ENCODE assay signal across 20 cellular contexts in the genomic region with DNA sequence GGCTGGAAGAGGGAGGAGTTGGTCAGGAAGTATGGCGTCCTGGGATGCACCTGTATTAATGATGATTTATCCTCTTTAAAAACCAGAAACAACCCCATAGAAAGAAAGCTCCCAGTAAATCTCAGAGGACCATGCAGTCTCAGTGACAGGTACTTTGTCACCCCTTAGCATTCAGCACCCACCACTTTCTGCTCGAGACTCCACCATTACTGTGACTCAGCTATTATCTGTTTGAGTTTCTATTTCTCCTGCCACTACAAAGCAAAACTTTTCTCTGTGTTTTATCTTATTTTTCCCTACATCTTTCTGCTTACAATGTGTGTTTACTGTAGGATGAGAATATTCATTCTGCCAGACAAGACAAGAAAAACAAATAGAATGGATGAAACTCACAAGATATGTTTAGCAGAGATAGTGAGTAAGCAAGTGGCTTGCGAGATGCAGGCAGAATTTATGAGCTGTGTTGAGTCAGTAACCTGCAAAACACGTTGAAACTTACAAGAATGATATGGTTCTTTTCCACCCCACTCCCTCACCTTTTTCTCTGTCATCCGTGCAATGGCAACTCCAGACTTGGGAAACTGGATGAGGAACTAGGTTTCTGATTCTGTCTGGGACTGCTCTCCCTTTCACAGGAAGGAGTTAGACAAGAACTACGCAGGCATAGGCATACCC.
DNase-seq lines count a peak whose midpoint lies in the region; ATAC-seq and TF ChIP-seq lines count a peak whose summit lies in the region.
"Had no signal": no experiment of that assay in that cellular context is flagged by ENCODE, and none has a peak within 500 bp of the region (broad histone marks: within the 10 kb centered on the region; RNA-seq: fewer than 3 reads in every experiment).

No MANE protein-coding gene starts in this region.

- H3K27ac ChIP-seq in KMS-11 (no peak overlapping the region), mesenchymal stem cell (ENCODE audit: low read length, poor library complexity, severe bottlenecking) (no peak overlapping the region), WERI-Rb-1 (no peak overlapping the region)
- H3K27ac ChIP-seq: 22Rv1, stomach, transverse colon had no signal

- H2AK5ac ChIP-seq in mesenchymal stem cell (ENCODE audit: low read length, severe bottlenecking), result no peak overlapping the region

- H3K4me3 ChIP-seq in KMS-11 (IDR thresholded peaks at IDR 0.05; ENCODE audit: insufficient read depth, low read depth, low read length) (no peak overlapping the region), choroid plexus epithelial cell (ENCODE audit: low read depth, low read length) (no peak overlapping the region), mesenchymal stem cell (ENCODE audit: insufficient read depth in 1 of 2, low read depth in 1 of 2, low read length in 2 of 2) (no peak overlapping the region), WERI-Rb-1 (ENCODE audit: low read depth, low read length) (no peak overlapping the region)
- H3K4me3 ChIP-seq: stomach, transverse colon had no signal

- no peaks in the 10 kb centered on the region for H3K36me3 ChIP-seq in KMS-11 (ENCODE audit: insufficient read depth)
- no peaks in the 10 kb centered on the region for H3K36me3 ChIP-seq in mesenchymal stem cell (ENCODE audit: control insufficient read depth in 1 of 2, insufficient read depth in 2 of 2, low read depth in 1 of 2, low read length in 2 of 2)
- H3K36me3 ChIP-seq in WERI-Rb-1, result no peaks in the 10 kb centered on the region
- H3K36me3 ChIP-seq: transverse colon had no signal

- DNase-seq in DMS53 (lab: John Stamatoyannopoulos, UW), result peak; percentile 28
- no peak for DNase-seq in DMS53 treated with DMSO at 0.1 percent for 48 hours (lab: John Stamatoyannopoulos, UW; ENCODE audit: unreplicated experiment)
- DNase-seq in choroid plexus epithelial cell (ENCODE audit: low read depth), result peak; percentile 5
- peak; percentile 17 for DNase-seq in mesenchymal stem cell
- DNase-seq in WERI-Rb-1, result no peak
- no peak for DNase-seq in MV-4-11 (lab: John Stamatoyannopoulos, UW)
- DNase-seq: activated CD4-positive, alpha-beta T cell treated with anti-CD3 and anti-CD28 coated beads for 4 hours; activated naive CD4-positive, alpha-beta T cell; aorta; HFFc6; NCI-H1417 treated with DMSO at 0.1 percent for 48 hours; NCI-H510A treated with DMSO at 0.1 percent for 48 hours; RPMI8226; small intestine; stimulated activated CD4-positive, alpha-beta T cell treated with anti-CD3 and anti-CD28 coated beads, Interleukin-2, amount 100 ng/mL, for 48 hours; stomach; transverse colon had no signal

- no peaks in the 10 kb centered on the region for H3K36me3 Mint-ChIP-seq in stimulated activated memory B cell treated with anti-CD40 and anti-IgM and Interleukin-4, amounts not matched to agents 10 μg/mL and 1 μg/mL and 100 μg/mL, for 72 hours

- H2BK12ac ChIP-seq in mesenchymal stem cell (ENCODE audit: low read length in 2 of 2), result no peak overlapping the region

- H3K27me3 ChIP-seq in KMS-11 (ENCODE audit: insufficient read depth, low read depth) (no peaks in the 10 kb centered on the region), mesenchymal stem cell (ENCODE audit: control insufficient read depth in 1 of 2, insufficient read depth in 1 of 2, low read length in 2 of 2) (no peaks in the 10 kb centered on the region), WERI-Rb-1 (ENCODE audit: insufficient read depth, low read depth, severe bottlenecking) (no peaks in the 10 kb centered on the region)
- H3K27me3 ChIP-seq: stomach, transverse colon had no signal

- no peak overlapping the region for H2BK120ac ChIP-seq in mesenchymal stem cell (ENCODE audit: low read depth, low read length)

- no peaks in the 10 kb centered on the region for H4K20me1 ChIP-seq in KMS-11 (ENCODE audit: insufficient read depth)

- no peaks in the 10 kb centered on the region for H3K79me2 ChIP-seq in KMS-11 (ENCODE audit: insufficient read depth, low read depth)

- H3K4me3 Mint-ChIP-seq in stimulated activated memory B cell treated with anti-CD40 and anti-IgM and Interleukin-4, amounts not matched to agents 10 μg/mL and 1 μg/mL and 100 μg/mL, for 72 hours, result no peak overlapping the region
- H3K4me3 Mint-ChIP-seq: HFFc6 had no signal

- H3K79me1 ChIP-seq in mesenchymal stem cell (replicated peaks; ENCODE audit: low read length, poor library complexity, severe bottlenecking), result no peaks in the 10 kb centered on the region

- 49% methylated on average over 4 of the region's 6 CpGs for WGBS in mesenchymal stem cell

- H3K14ac ChIP-seq in mesenchymal stem cell (ENCODE audit: low read length in 2 of 2), result no peak overlapping the region

- H4K8ac ChIP-seq in mesenchymal stem cell (ENCODE audit: low read length), result no peak overlapping the region

- H3K4ac ChIP-seq in mesenchymal stem cell (ENCODE audit: low read depth in 1 of 2, low read length in 2 of 2), result no peak overlapping the region

- H3K9me3 ChIP-seq in mesenchymal stem cell (ENCODE audit: control insufficient read depth, low read length) (no peaks in the 10 kb centered on the region), WERI-Rb-1 (ENCODE audit: severe bottlenecking) (no peaks in the 10 kb centered on the region)
- H3K9me3 ChIP-seq: stomach, transverse colon had no signal

- no peak overlapping the region for H2BK5ac ChIP-seq in mesenchymal stem cell (ENCODE audit: low read depth, low read length, poor library complexity, severe bottlenecking)

- H3K4me1 ChIP-seq in KMS-11 (ENCODE audit: low read depth, poor library complexity, severe bottlenecking) (no peaks in the 10 kb centered on the region), mesenchymal stem cell (ENCODE audit: control insufficient read depth, insufficient read depth, low read depth, low read length) (peaks cover 5% of the 10 kb centered on the region)
- H3K4me1 ChIP-seq: transverse colon had no signal

- no peak overlapping the region for H2BK15ac ChIP-seq in mesenchymal stem cell (ENCODE audit: low read depth, poor library complexity, severe bottlenecking)

- H3K27ac Mint-ChIP-seq in stimulated activated memory B cell treated with anti-CD40 and anti-IgM and Interleukin-4, amounts not matched to agents 10 μg/mL and 1 μg/mL and 100 μg/mL, for 72 hours, result no peak overlapping the region
- H3K27ac Mint-ChIP-seq: HFFc6 had no signal

- no peak for ATAC-seq in stimulated activated memory B cell treated with anti-CD40 and anti-IgM and Interleukin-4, amounts not matched to agents 10 μg/mL and 1 μg/mL and 100 μg/mL, for 72 hours

- TF ChIP-seq CTCF in KMS-11 (conservative IDR thresholded peaks at IDR 0.05; ENCODE audit: low read depth, low read length), result no peak
- no peak for TF ChIP-seq CTCF in choroid plexus epithelial cell (conservative IDR thresholded peaks at IDR 0.05; ENCODE audit: low read depth, low read length)
- no peak for TF ChIP-seq CTCF in WERI-Rb-1 (IDR thresholded peaks at IDR 0.05; ENCODE audit: low read depth, low read length)

- H3K4me1 Mint-ChIP-seq in stimulated activated memory B cell treated with anti-CD40 and anti-IgM and Interleukin-4, amounts not matched to agents 10 μg/mL and 1 μg/mL and 100 μg/mL, for 72 hours, result peaks cover 12% of the 10 kb centered on the region

- no peaks in the 10 kb centered on the region for H3K9me3 Mint-ChIP-seq in stimulated activated memory B cell treated with anti-CD40 and anti-IgM and Interleukin-4, amounts not matched to agents 10 μg/mL and 1 μg/mL and 100 μg/mL, for 72 hours
- H3K9me3 Mint-ChIP-seq: HFFc6 had no signal

- no peak overlapping the region for H4K91ac ChIP-seq in mesenchymal stem cell (ENCODE audit: low read length)

- no peak overlapping the region for H3K18ac ChIP-seq in mesenchymal stem cell (ENCODE audit: low read depth in 1 of 2, low read length in 2 of 2)

- no peak overlapping the region for H3K23ac ChIP-seq in mesenchymal stem cell (ENCODE audit: low read length in 2 of 2)

- H3K9ac ChIP-seq in KMS-11 (no peak overlapping the region), mesenchymal stem cell (ENCODE audit: low read length) (no peak overlapping the region)

- H3K4me2 ChIP-seq in KMS-11 (no peak overlapping the region), mesenchymal stem cell (ENCODE audit: low read length, poor library complexity, severe bottlenecking) (no peak overlapping the region)

- peak overlapping the region; percentile 15; the same call in 1 of the 2 replicates for H2AFZ ChIP-seq in KMS-11 (ENCODE audit: low read depth)
- H2AFZ ChIP-seq in mesenchymal stem cell (ENCODE audit: low read depth, low read length), result no peak overlapping the region

- peaks cover 9% of the 10 kb centered on the region for H3K27me3 Mint-ChIP-seq in stimulated activated memory B cell treated with anti-CD40 and anti-IgM and Interleukin-4, amounts not matched to agents 10 μg/mL and 1 μg/mL and 100 μg/mL, for 72 hours

Comparison
In these comparisons a context has a peak if more than half of its experiments do, and no peak if none do; other contexts are left out.
1. DNase-seq: peak in DMS53 (single experiment), choroid plexus epithelial cell (single experiment) and mesenchymal stem cell (single experiment); none in DMS53 treated with DMSO at 0.1 percent for 48 hours (single experiment), WERI-Rb-1 (single experiment) and MV-4-11 (single experiment).